30 cellular contexts compared by ENCODE assay signal in genomic region chr5:2338686-2339085, GRCh38.
"Had no signal": no experiment of that assay in that cellular context is flagged by ENCODE, and none has a peak within 500 bp of the region (broad histone marks: within the 10 kb centered on the region; RNA-seq: fewer than 3 reads in every experiment).

No MANE protein-coding gene starts in this region.

- H3K9me3 Mint-ChIP-seq: activated B cell treated with CpG ODN at 0.5 μM for 24 hours; activated CD8-positive, alpha-beta T cell treated with anti-CD3 and anti-CD28 coated beads for 36 hours; activated naive CD4-positive, alpha-beta T cell treated with anti-CD3 and anti-CD28 coated beads for 36 hours; activated naive CD4-positive, alpha-beta T cell treated with anti-CD3 and anti-CD28 coated beads, Interleukin-2, amount 50 U/mL, for 24 hours; activated naive CD8-positive, alpha-beta T cell treated with anti-CD3 and anti-CD28 coated beads for 36 hours; activated naive CD8-positive, alpha-beta T cell treated with anti-CD3 and anti-CD28 coated beads, Interleukin-2, amount 50 U/mL, for 24 hours; activated T-cell treated with anti-CD3 and anti-CD28 coated beads, Interleukin-2, amount 50 U/mL, for 4 hours; activated T-helper 17 cell treated with anti-CD3 and anti-CD28 coated beads, Interleukin-2, amount 50 U/mL, for 72 hours; T-helper 1 cell treated with Interleukin-12 subunit alpha and Interleukin-12 subunit beta and Interleukin-4 antibody, amounts not matched to agents 30 μg/mL and 1 μg/mL, for 36 hours had no signal

- DNase-seq: activated B cell treated with CpG ODN at 0.5 μM for 24 hours; activated CD4-positive, alpha-beta T cell treated with anti-CD3 and anti-CD28 coated beads for 48 hours; activated CD4-positive, alpha-beta T cell treated with anti-CD3 and anti-CD28 coated beads, Interleukin-2, amount 50 U/mL, for 1 hour; activated CD4-positive, alpha-beta T cell treated with anti-CD3 and anti-CD28 coated beads, Interleukin-2, amount 50 U/mL, for 48 hours; activated CD8-positive, alpha-beta memory T cell treated with anti-CD3 and anti-CD28 coated beads for 24 hours; activated CD8-positive, alpha-beta T cell treated with anti-CD3 and anti-CD28 coated beads for 36 hours; activated effector memory CD4-positive, alpha-beta T cell treated with anti-CD3 and anti-CD28 coated beads, Interleukin-2, amount 50 U/mL, for 16 hours; activated naive CD4-positive, alpha-beta T cell treated with anti-CD3 and anti-CD28 coated beads for 36 hours; activated naive CD8-positive, alpha-beta T cell treated with anti-CD3 and anti-CD28 coated beads for 36 hours; activated naive CD8-positive, alpha-beta T cell treated with anti-CD3 and anti-CD28 coated beads, Interleukin-2, amount 50 U/mL, for 24 hours; activated T-cell treated with anti-CD3 and anti-CD28 coated beads, Interleukin-2, amount 50 U/mL, for 4 hours; adrenal gland; amygdala; aorta; body of pancreas; cortex of kidney; dermis blood vessel endothelial cell; effector CD8-positive, alpha-beta T cell; foreskin fibroblast; heart left ventricle; T-helper 9 cell; WERI-Rb-1 had no signal

- H3K4me3 Mint-ChIP-seq: activated B cell treated with CpG ODN at 0.5 μM for 24 hours; activated CD8-positive, alpha-beta T cell treated with anti-CD3 and anti-CD28 coated beads for 36 hours; activated naive CD4-positive, alpha-beta T cell treated with anti-CD3 and anti-CD28 coated beads for 36 hours; activated naive CD4-positive, alpha-beta T cell treated with anti-CD3 and anti-CD28 coated beads, Interleukin-2, amount 50 U/mL, for 24 hours; activated naive CD8-positive, alpha-beta T cell treated with anti-CD3 and anti-CD28 coated beads for 36 hours; activated naive CD8-positive, alpha-beta T cell treated with anti-CD3 and anti-CD28 coated beads, Interleukin-2, amount 50 U/mL, for 24 hours; activated T-cell treated with anti-CD3 and anti-CD28 coated beads, Interleukin-2, amount 50 U/mL, for 4 hours; activated T-helper 17 cell treated with anti-CD3 and anti-CD28 coated beads, Interleukin-2, amount 50 U/mL, for 72 hours; T-helper 1 cell treated with Interleukin-12 subunit alpha and Interleukin-12 subunit beta and Interleukin-4 antibody, amounts not matched to agents 30 μg/mL and 1 μg/mL, for 36 hours had no signal

- H3K27ac ChIP-seq: adrenal gland, body of pancreas, epithelial cell of prostate, heart left ventricle, WERI-Rb-1 had no signal

- H3K27me3 Mint-ChIP-seq: activated B cell treated with CpG ODN at 0.5 μM for 24 hours; activated naive CD4-positive, alpha-beta T cell treated with anti-CD3 and anti-CD28 coated beads, Interleukin-2, amount 50 U/mL, for 24 hours had no signal

- H3K4me3 ChIP-seq: adrenal gland, body of pancreas, heart left ventricle had no signal

- FAIRE-seq: colon, endometrium, endothelial cell of umbilical vein, frontal cortex had no signal

- H3K36me3 Mint-ChIP-seq: activated naive CD4-positive, alpha-beta T cell treated with anti-CD3 and anti-CD28 coated beads, Interleukin-2, amount 50 U/mL, for 24 hours; activated naive CD8-positive, alpha-beta T cell treated with anti-CD3 and anti-CD28 coated beads for 36 hours had no signal

- H3K4me1 Mint-ChIP-seq: activated B cell treated with CpG ODN at 0.5 μM for 24 hours; activated naive CD4-positive, alpha-beta T cell treated with anti-CD3 and anti-CD28 coated beads, Interleukin-2, amount 50 U/mL, for 24 hours; activated naive CD8-positive, alpha-beta T cell treated with anti-CD3 and anti-CD28 coated beads for 36 hours; activated naive CD8-positive, alpha-beta T cell treated with anti-CD3 and anti-CD28 coated beads, Interleukin-2, amount 50 U/mL, for 24 hours; activated T-helper 17 cell treated with anti-CD3 and anti-CD28 coated beads, Interleukin-2, amount 50 U/mL, for 72 hours had no signal

- H3K27me3 ChIP-seq: adrenal gland, heart left ventricle had no signal

- H3K9me3 ChIP-seq: adrenal gland, body of pancreas, heart left ventricle had no signal

- H3K4me1 ChIP-seq: adrenal gland, body of pancreas, heart left ventricle had no signal

- H3K27ac Mint-ChIP-seq: activated B cell treated with CpG ODN at 0.5 μM for 24 hours; activated CD8-positive, alpha-beta T cell treated with anti-CD3 and anti-CD28 coated beads for 36 hours; activated naive CD4-positive, alpha-beta T cell treated with anti-CD3 and anti-CD28 coated beads for 36 hours; activated naive CD4-positive, alpha-beta T cell treated with anti-CD3 and anti-CD28 coated beads, Interleukin-2, amount 50 U/mL, for 24 hours; activated naive CD8-positive, alpha-beta T cell treated with anti-CD3 and anti-CD28 coated beads for 36 hours; activated naive CD8-positive, alpha-beta T cell treated with anti-CD3 and anti-CD28 coated beads, Interleukin-2, amount 50 U/mL, for 24 hours; activated T-helper 17 cell treated with anti-CD3 and anti-CD28 coated beads, Interleukin-2, amount 50 U/mL, for 72 hours; T-helper 1 cell treated with Interleukin-12 subunit alpha and Interleukin-12 subunit beta and Interleukin-4 antibody, amounts not matched to agents 30 μg/mL and 1 μg/mL, for 36 hours had no signal

- H3K36me3 ChIP-seq: adrenal gland, heart left ventricle, WERI-Rb-1 had no signal
